In genomic region chr9:108108802-108109448, GRCh38 we compare ENCODE assay signal across 1 cellular context.
A peak's percentile ranks its signal among the peaks of the same experiment; 100 is the strongest.
TF ChIP-seq lines count a peak whose summit lies in the region.

No MANE protein-coding gene starts in this region.

TF ChIP-seq in K562, 482 proteins besides CTCF, POLR2A, EP300 and RAD21 (continued from another document and continues in another):
- TF ChIP-seq CHD7 (IDR thresholded peaks at IDR 0.05; ENCODE audit: low read depth, low read length) (no peak), THAP7 (CRISPR knock-in tag; IDR thresholded peaks at IDR 0.05) (no peak), HMBOX1 (IDR thresholded peaks at IDR 0.05) (peak; percentile 67), SRSF7 (optimal IDR thresholded peaks at IDR 0.05; ENCODE audit: low read depth, low read length) (no peak), RERE (CRISPR knock-in tag; IDR thresholded peaks at IDR 0.05; ENCODE audit: borderline replicate concordance) (no peak), CBFA2T2 (conservative IDR thresholded peaks at IDR 0.05) (peak; percentile 93), NR1H2 (CRISPR knock-in tag; IDR thresholded peaks at IDR 0.05) (no peak), IRF9 (tag; IDR thresholded peaks at IDR 0.05) (no peak), ESRRB (CRISPR knock-in tag; IDR thresholded peaks at IDR 0.05; ENCODE audit: borderline replicate concordance) (no peak), ZBTB9 (CRISPR knock-in tag; IDR thresholded peaks at IDR 0.05) (no peak), HNRNPK (IDR thresholded peaks at IDR 0.05; ENCODE audit: low read depth, low read length, poor library complexity, severe bottlenecking) (no peak), ZBTB1 (CRISPR knock-in tag; IDR thresholded peaks at IDR 0.05; ENCODE audit: borderline replicate concordance, low read depth) (no peak), ZNF175 (CRISPR knock-in tag; IDR thresholded peaks at IDR 0.05; ENCODE audit: low read depth) (no peak), ZNF277 (CRISPR knock-in tag; IDR thresholded peaks at IDR 0.05; ENCODE audit: borderline replicate concordance) (no peak), ZBTB2 (IDR thresholded peaks at IDR 0.05) (0 out of 2 replicates have a peak, but pooled peaks have one; percentile 16), GATA2 (CRISPR knock-in tag; IDR thresholded peaks at IDR 0.05) (peak; percentile 87), MBD1 (CRISPR knock-in tag; IDR thresholded peaks at IDR 0.05) (no peak), HLTF (IDR thresholded peaks at IDR 0.05) (no peak), HMG20B (CRISPR knock-in tag; IDR thresholded peaks at IDR 0.05) (no peak), ZNF76 (CRISPR knock-in tag; IDR thresholded peaks at IDR 0.05; ENCODE audit: borderline replicate concordance) (no peak), ETV6 (IDR thresholded peaks at IDR 0.05; ENCODE audit: borderline replicate concordance in 1 of 2, low read depth in 2 of 2, low read length in 1 of 2) (no peak), ETV6 (CRISPR knock-in tag; IDR thresholded peaks at IDR 0.05; ENCODE audit: borderline replicate concordance) (no peak), BRF1 (IDR thresholded peaks at IDR 0.05; ENCODE audit: borderline replicate concordance, extremely low read depth, insufficient read length) (no peak), GABPA (tag; conservative IDR thresholded peaks at IDR 0.05; ENCODE audit: low read depth) (no peak), MAFG (tag; conservative IDR thresholded peaks at IDR 0.05) (peak; percentile 100), ZNF75A (CRISPR knock-in tag; IDR thresholded peaks at IDR 0.05) (no peak), ZNF133 (CRISPR knock-in tag; IDR thresholded peaks at IDR 0.05) (no peak), ZNF583 (CRISPR knock-in tag; IDR thresholded peaks at IDR 0.05) (no peak), PYGO2 (tag; IDR thresholded peaks at IDR 0.05) (no peak), NCOA6 (IDR thresholded peaks at IDR 0.05) (no peak), PHTF2 (CRISPR knock-in tag; IDR thresholded peaks at IDR 0.05) (no peak)
